1 cellular context compared by ENCODE assay signal in the genomic region with DNA sequence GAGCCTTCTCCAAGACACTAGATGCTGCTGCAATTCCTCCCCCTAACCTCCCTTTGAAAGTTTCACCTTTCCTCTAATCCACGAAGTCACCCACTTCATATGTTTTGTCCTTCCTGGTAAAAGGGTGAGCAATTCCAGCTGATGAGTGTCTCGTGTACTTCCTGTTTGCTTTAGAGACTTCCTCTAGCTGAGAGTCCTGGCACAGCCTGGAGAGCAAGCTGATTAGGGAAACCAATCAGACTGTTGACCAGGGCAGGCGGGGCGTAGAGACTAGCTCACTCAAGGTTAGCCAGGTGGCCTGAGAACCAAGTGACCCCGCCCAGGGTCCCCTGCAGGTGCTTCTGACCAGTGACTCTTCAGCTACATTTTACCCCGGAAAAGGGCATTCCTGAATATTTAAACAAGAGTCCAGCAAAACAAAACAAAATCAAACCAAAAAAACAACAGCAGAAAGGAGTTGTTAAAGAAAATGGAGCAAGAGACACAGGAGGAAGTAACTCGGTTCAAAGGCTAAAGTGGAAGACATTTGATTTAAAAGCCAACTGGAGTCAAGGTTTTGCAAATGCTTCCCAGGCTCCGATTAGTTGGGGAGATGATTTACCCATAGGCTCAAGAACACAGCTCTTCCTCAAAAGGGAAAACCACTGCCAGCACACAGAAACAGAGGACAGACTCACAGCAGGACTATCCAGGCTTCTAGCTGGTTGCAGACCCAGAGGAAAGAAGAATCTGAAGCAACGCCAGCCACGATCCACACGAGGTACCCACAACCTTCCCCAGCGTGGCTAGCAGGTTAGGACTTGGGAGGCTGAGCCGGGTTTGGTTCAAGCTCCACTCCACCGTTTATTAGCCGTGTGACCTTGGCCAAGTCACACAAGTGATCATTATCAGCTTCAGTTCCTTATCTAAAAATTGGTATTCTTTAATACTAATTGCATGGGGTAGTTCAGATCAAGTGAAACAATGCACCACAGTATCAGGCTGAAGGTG.
A peak's percentile ranks its signal among the peaks of the same experiment; 100 is the strongest.
TF ChIP-seq lines count a peak whose summit lies in the region.

No MANE protein-coding gene starts in this region.

TF ChIP-seq in K562, 482 proteins besides CTCF, POLR2A, EP300 and RAD21 (continues in another document):
- no peak for TF ChIP-seq TAF9B (IDR thresholded peaks at IDR 0.05; ENCODE audit: partially characterized antibody)
- TF ChIP-seq HNRNPL (IDR thresholded peaks at IDR 0.05; ENCODE audit: low read depth, low read length), result no peak
- TF ChIP-seq ZNF140 (CRISPR knock-in tag; IDR thresholded peaks at IDR 0.05), result no peak
- TF ChIP-seq TARDBP (IDR thresholded peaks at IDR 0.05), result no peak
- TF ChIP-seq CAMTA2 (CRISPR knock-in tag; conservative IDR thresholded peaks at IDR 0.05), result no peak
- no peak for TF ChIP-seq ZFPM2 (CRISPR knock-in tag; IDR thresholded peaks at IDR 0.05)
- TF ChIP-seq SP2 (IDR thresholded peaks at IDR 0.05; ENCODE audit: extremely low read depth, low read depth, low read length, poor library complexity, severe bottlenecking), result no peak
- no peak for TF ChIP-seq HDGF (IDR thresholded peaks at IDR 0.05)
- TF ChIP-seq ETV1 (tag; conservative IDR thresholded peaks at IDR 0.05; ENCODE audit: low read depth), result peak; percentile 61
- TF ChIP-seq ZNF280B (CRISPR knock-in tag; IDR thresholded peaks at IDR 0.05), result no peak
- TF ChIP-seq, protein P1, sequence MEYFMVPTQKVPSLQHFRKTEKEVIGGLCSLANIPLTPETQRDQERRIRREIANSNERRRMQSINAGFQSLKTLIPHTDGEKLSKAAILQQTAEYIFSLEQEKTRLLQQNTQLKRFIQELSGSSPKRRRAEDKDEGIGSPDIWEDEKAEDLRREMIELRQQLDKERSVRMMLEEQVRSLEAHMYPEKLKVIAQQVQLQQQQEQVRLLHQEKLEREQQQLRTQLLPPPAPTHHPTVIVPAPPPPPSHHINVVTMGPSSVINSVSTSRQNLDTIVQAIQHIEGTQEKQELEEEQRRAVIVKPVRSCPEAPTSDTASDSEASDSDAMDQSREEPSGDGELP (CRISPR knock-in tag; IDR thresholded peaks at IDR 0.05; ENCODE audit: borderline replicate concordance), result peak; percentile 60
- no peak for TF ChIP-seq HNRNPH1 (optimal IDR thresholded peaks at IDR 0.05; ENCODE audit: low read depth, low read length)
- TF ChIP-seq, protein P2, sequence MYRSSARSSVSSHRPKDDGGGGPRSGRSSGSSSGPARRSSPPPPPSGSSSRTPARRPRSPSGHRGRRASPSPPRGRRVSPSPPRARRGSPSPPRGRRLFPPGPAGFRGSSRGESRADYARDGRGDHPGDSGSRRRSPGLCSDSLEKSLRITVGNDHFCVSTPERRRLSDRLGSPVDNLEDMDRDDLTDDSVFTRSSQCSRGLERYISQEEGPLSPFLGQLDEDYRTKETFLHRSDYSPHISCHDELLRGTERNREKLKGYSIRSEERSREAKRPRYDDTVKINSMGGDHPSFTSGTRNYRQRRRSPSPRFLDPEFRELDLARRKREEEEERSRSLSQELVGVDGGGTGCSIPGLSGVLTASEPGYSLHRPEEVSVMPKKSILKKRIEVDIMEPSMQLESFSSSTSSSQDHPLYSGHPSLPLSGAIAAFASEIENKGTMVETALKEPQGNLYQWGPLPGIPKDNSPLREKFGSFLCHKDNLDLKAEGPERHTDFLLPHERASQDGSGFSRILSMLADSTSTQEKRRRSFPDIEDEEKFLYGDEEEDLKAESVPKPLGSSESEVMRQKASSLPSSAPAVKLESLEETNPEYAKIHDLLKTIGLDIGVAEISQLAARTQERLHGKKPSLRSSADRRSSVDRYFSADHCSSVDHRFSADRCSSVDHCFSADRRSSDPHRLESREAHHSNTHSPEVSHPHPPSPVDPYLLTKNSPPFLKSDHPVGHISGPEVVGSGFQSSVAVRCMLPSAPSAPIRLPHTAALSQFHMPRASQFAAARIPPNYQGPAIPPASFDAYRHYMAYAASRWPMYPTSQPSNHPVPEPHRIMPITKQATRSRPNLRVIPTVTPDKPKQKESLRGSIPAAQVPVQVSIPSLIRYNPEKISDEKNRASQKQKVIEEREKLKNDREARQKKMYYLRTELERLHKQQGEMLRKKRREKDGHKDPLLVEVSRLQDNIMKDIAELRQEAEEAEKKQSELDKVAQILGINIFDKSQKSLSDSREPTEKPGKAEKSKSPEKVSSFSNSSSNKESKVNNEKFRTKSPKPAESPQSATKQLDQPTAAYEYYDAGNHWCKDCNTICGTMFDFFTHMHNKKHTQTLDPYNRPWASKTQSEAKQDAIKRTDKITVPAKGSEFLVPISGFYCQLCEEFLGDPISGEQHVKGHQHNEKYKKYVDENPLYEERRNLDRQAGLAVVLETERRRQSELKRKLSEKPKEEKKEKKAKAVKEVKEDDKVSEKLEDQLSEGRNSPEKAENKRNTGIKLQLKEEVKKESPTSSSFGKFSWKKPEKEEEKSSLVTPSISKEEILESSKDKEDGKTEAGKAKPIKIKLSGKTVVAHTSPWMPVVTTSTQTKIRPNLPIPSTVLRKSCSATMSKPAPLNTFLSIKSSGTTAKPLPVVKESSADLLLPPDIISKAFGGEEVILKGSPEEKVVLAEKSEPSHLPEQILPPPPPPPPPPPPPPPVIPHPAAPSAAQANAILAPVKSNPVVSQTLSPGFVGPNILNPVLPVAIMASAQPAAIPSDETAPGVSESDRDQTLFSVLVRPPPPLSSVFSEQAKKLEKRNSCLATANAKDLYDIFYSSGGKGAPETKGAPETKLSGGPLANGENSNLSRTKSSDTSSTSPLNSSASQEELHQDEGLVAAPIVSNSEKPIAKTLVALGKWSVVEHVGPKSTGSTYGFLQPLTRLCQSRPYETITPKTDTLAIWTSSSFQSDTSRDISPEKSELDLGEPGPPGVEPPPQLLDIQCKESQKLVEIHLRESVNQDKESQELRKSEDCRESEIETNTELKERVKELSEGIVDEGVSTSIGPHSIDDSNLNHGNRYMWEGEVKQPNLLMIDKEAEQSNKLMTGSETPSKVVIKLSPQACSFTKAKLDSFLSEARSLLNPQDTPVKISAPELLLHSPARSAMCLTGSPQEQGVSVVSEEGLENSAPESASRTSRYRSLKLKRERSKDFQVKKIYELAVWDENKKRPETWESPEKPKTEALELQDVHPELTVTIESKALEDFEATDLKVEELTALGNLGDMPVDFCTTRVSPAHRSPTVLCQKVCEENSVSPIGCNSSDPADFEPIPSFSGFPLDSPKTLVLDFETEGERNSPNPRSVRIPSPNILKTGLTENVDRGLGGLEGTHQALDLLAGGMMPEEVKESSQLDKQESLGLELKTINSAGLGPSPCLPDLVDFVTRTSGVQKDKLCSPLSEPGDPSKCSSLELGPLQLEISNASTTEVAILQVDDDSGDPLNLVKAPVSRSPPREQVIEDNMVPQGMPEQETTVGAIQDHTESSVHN (IDR thresholded peaks at IDR 0.05; ENCODE audit: borderline replicate concordance in 1 of 2, low read depth in 1 of 2), result peak in 1 of 2 experiments; percentile 63; a peak in 1 of 4 replicates
- TF ChIP-seq ZNF24 (IDR thresholded peaks at IDR 0.05), result no peak
- no peak for TF ChIP-seq SLC30A9 (CRISPR knock-in tag; IDR thresholded peaks at IDR 0.05)
- peak; percentile 61 for TF ChIP-seq BHLHE40 (IDR thresholded peaks at IDR 0.05; ENCODE audit: low read length)
- TF ChIP-seq NR2F6 (CRISPR knock-in tag; IDR thresholded peaks at IDR 0.05), result no peak
- TF ChIP-seq SREBF2 (CRISPR knock-in tag; IDR thresholded peaks at IDR 0.05), result no peak
- no peak for TF ChIP-seq ZHX1 (conservative IDR thresholded peaks at IDR 0.05; ENCODE audit: low read length)
- no peak for TF ChIP-seq JUND (IDR thresholded peaks at IDR 0.05; ENCODE audit: borderline replicate concordance, low read depth, low read length)
- TF ChIP-seq JUND (tag; IDR thresholded peaks at IDR 0.05; ENCODE audit: borderline replicate concordance, low read depth, low read length), result peak; percentile 29; the same call in 1 of the 3 replicates
- TF ChIP-seq ZNF507 (tag; conservative IDR thresholded peaks at IDR 0.05), result no peak
- TF ChIP-seq MCM7 (IDR thresholded peaks at IDR 0.05), result no peak
- no peak for TF ChIP-seq NFXL1 (CRISPR knock-in tag; IDR thresholded peaks at IDR 0.05)
- no peak for TF ChIP-seq PTTG1 (tag; IDR thresholded peaks at IDR 0.05; ENCODE audit: low read depth)
- no peak for TF ChIP-seq POLR3G (IDR thresholded peaks at IDR 0.05; ENCODE audit: extremely low read depth, insufficient read length, insufficient replicate concordance)
- no peak for TF ChIP-seq PRDM10 (IDR thresholded peaks at IDR 0.05; ENCODE audit: partially characterized antibody)
- TF ChIP-seq CREM (IDR thresholded peaks at IDR 0.05; ENCODE audit: low read depth), result no peak
- no peak for TF ChIP-seq ZBTB8A (IDR thresholded peaks at IDR 0.05; ENCODE audit: partially characterized antibody)
- 0 out of 2 replicates have a peak, but pooled peaks have one; percentile 6 for TF ChIP-seq CBFA2T3 (IDR thresholded peaks at IDR 0.05)
- TF ChIP-seq ZNF347 (CRISPR knock-in tag; IDR thresholded peaks at IDR 0.05; ENCODE audit: low read depth), result no peak
- TF ChIP-seq ZNF79 (CRISPR knock-in tag; IDR thresholded peaks at IDR 0.05; ENCODE audit: low read depth), result peak; percentile 77
- TF ChIP-seq ZNF830 (CRISPR knock-in tag; IDR thresholded peaks at IDR 0.05), result no peak
- no peak for TF ChIP-seq RFX1 (IDR thresholded peaks at IDR 0.05)
- TF ChIP-seq MYNN (IDR thresholded peaks at IDR 0.05), result no peak
- TF ChIP-seq MYNN (CRISPR knock-in tag; IDR thresholded peaks at IDR 0.05), result no peak
- TF ChIP-seq KAT2B (IDR thresholded peaks at IDR 0.05; ENCODE audit: low read depth, low read length), result no peak
- peak; percentile 14; the same call in 1 of the 2 replicates for TF ChIP-seq ESRRA (IDR thresholded peaks at IDR 0.05; ENCODE audit: borderline replicate concordance, low read depth)
- no peak for TF ChIP-seq DMBX1 (CRISPR knock-in tag; IDR thresholded peaks at IDR 0.05; ENCODE audit: borderline replicate concordance)
- TF ChIP-seq NUFIP1 (IDR thresholded peaks at IDR 0.05; ENCODE audit: partially characterized antibody), result no peak
- no peak for TF ChIP-seq ZNF699 (CRISPR knock-in tag; IDR thresholded peaks at IDR 0.05; ENCODE audit: insufficient replicate concordance)
- TF ChIP-seq SMAD1 (IDR thresholded peaks at IDR 0.05; ENCODE audit: low read depth, low read length, partially characterized antibody), result no peak
- TF ChIP-seq FOSL1 (tag; conservative IDR thresholded peaks at IDR 0.05), result no peak
- TF ChIP-seq RHOXF2B (CRISPR knock-in tag; conservative IDR thresholded peaks at IDR 0.05), result no peak
- TF ChIP-seq NEUROD1 (IDR thresholded peaks at IDR 0.05; ENCODE audit: borderline replicate concordance, low read depth, low read length, partially characterized antibody), result no peak
- no peak for TF ChIP-seq ZSCAN29 (IDR thresholded peaks at IDR 0.05)
